13 cellular contexts compared by ENCODE assay signal in genomic region chr3:129482721-129483120, GRCh38. TPM values are rescaled to one million over a fixed set of nuclear protein-coding genes. Genes with fewer than 3 reads are reported as not detected.
A peak's percentile ranks its signal among the peaks of the same experiment; 100 is the strongest.
DNase-seq lines count a peak whose midpoint lies in the region; ATAC-seq and TF ChIP-seq lines count a peak whose summit lies in the region.
"Had no signal": no experiment of that assay in that cellular context is flagged by ENCODE, and none has a peak within 500 bp of the region (broad histone marks: within the 10 kb centered on the region; RNA-seq: fewer than 3 reads in every experiment).

No MANE protein-coding gene starts in this region.

- DNase-seq in NCI-H2227 (lab: John Stamatoyannopoulos, UW; ENCODE audit: unreplicated experiment) (peak; percentile 17), NCI-H2227 treated with DMSO at 0.1 percent for 48 hours (lab: John Stamatoyannopoulos, UW) (no peak), trophoblast cell (no peak), AG08395 (ENCODE audit: low spot score) (no peak)
- DNase-seq: cerebellar nuclear complex, hypothalamus, NCI-H1436, thyroid gland had no signal

- H3K36me3 ChIP-seq in Loucy (ENCODE audit: insufficient read depth, low read length): peaks cover 28% of the 10 kb centered on the region; the same call in 1 of the 2 replicates
- peaks cover 14 to 22% of the 10 kb centered on the region in 2 experiments for H3K36me3 ChIP-seq in trophoblast cell (ENCODE audit: control insufficient read depth in 1 of 2, insufficient read depth in 2 of 2, low read length in 2 of 2)

- H3K4me3 Mint-ChIP-seq in dendritic cell treated with granulocyte-macrophage colony-stimulating factor and Interleukin-4, amounts not matched to agents 40 ng/mL and 50 ng/mL, for 4 days: no peak overlapping the region

- no peak overlapping the region for H2AFZ ChIP-seq in Loucy (ENCODE audit: low read length)
- H2AFZ ChIP-seq in trophoblast cell (ENCODE audit: insufficient read depth, low read length, poor library complexity): no peak overlapping the region

- peak overlapping the region; percentile 37 for H2BK12ac ChIP-seq in trophoblast cell (ENCODE audit: low read length)

- H3K27me3 ChIP-seq in Loucy (ENCODE audit: insufficient read depth, low read length, poor library complexity, severe bottlenecking): no peaks in the 10 kb centered on the region
- no peaks in the 10 kb centered on the region for H3K27me3 ChIP-seq in trophoblast cell (ENCODE audit: insufficient read depth, low read length)
- H3K27me3 ChIP-seq: thyroid gland had no signal

- H3K9ac ChIP-seq in Loucy (ENCODE audit: low read depth, low read length, poor library complexity, severe bottlenecking): no peak overlapping the region
- no peak overlapping the region for H3K9ac ChIP-seq in trophoblast cell (ENCODE audit: low read length)

- TF ChIP-seq CTCF in Loucy (conservative IDR thresholded peaks at IDR 0.05; ENCODE audit: low read length): peak; percentile 61

- no peaks in the 10 kb centered on the region for H3K27me3 Mint-ChIP-seq in dendritic cell treated with granulocyte-macrophage colony-stimulating factor and Interleukin-4, amounts not matched to agents 40 ng/mL and 50 ng/mL, for 4 days

- no CpG with 5 or more reads among the region's 1 CpG for WGBS in trophoblast cell (ENCODE audit: extremely low coverage, insufficient coverage, insufficient read length)

- intact Hi-C loops in dendritic cell treated with granulocyte-macrophage colony-stimulating factor and Interleukin-4, amounts not matched to agents 40 ng/mL and 50 ng/mL, for 4 days (cut with micrococcal nuclease): no loop called here

- no peak overlapping the region for H3K18ac ChIP-seq in trophoblast cell (ENCODE audit: low read length)

- H3K27ac ChIP-seq in trophoblast cell (ENCODE audit: low read depth, low read length): no peak overlapping the region
- H3K27ac ChIP-seq: SK-N-MC had no signal

- no peak overlapping the region for H3K4me2 ChIP-seq in Loucy (ENCODE audit: low read depth, low read length, poor library complexity, severe bottlenecking)
- no peak overlapping the region for H3K4me2 ChIP-seq in trophoblast cell (ENCODE audit: low read length)

- no peaks in the 10 kb centered on the region for H3F3A ChIP-seq in Loucy (ENCODE audit: low read depth)

- H4K12ac ChIP-seq in trophoblast cell (ENCODE audit: low read depth, low read length): no peak overlapping the region

- H3K9me3 ChIP-seq in Loucy (ENCODE audit: insufficient read depth, low read depth, low read length) (no peaks in the 10 kb centered on the region), trophoblast cell (ENCODE audit: insufficient read depth, low read depth, low read length) (no peaks in the 10 kb centered on the region)
- H3K9me3 ChIP-seq: thyroid gland had no signal

- no peak overlapping the region for H3K4ac ChIP-seq in trophoblast cell (ENCODE audit: low read depth, low read length)

- no peaks in the 10 kb centered on the region for H3K79me2 ChIP-seq in Loucy (ENCODE audit: insufficient read depth, low read length)
- peaks cover 11% of the 10 kb centered on the region for H3K79me2 ChIP-seq in trophoblast cell (ENCODE audit: control insufficient read depth, insufficient read depth, low read length, poor library complexity)

- H4K91ac ChIP-seq in trophoblast cell (ENCODE audit: low read depth, low read length): no peak overlapping the region

- H3K27ac Mint-ChIP-seq in dendritic cell treated with granulocyte-macrophage colony-stimulating factor and Interleukin-4, amounts not matched to agents 40 ng/mL and 50 ng/mL, for 4 days: peak overlapping the region; percentile 22

- no peak overlapping the region for H2BK5ac ChIP-seq in trophoblast cell (ENCODE audit: low read depth, low read length, poor library complexity)

- H3K79me1 ChIP-seq in trophoblast cell (ENCODE audit: low read length): peaks cover 36% of the 10 kb centered on the region

- H3K4me1 ChIP-seq in Loucy (ENCODE audit: insufficient read depth, low read length, poor library complexity, severe bottlenecking) (no peaks in the 10 kb centered on the region), trophoblast cell (ENCODE audit: control insufficient read depth in 1 of 2, insufficient read depth in 2 of 2, low read length in 2 of 2) (peaks cover 35 to 45% of the 10 kb centered on the region in 2 experiments)

- peaks cover 42% of the 10 kb centered on the region for H3K36me3 Mint-ChIP-seq in dendritic cell treated with granulocyte-macrophage colony-stimulating factor and Interleukin-4, amounts not matched to agents 40 ng/mL and 50 ng/mL, for 4 days (ENCODE audit: low read depth)

- no peaks in the 10 kb centered on the region for H3K9me2 ChIP-seq in Loucy (replicated peaks; ENCODE audit: low read depth, low read length)

- H3K4me1 Mint-ChIP-seq in dendritic cell treated with granulocyte-macrophage colony-stimulating factor and Interleukin-4, amounts not matched to agents 40 ng/mL and 50 ng/mL, for 4 days (ENCODE audit: low read depth): peaks cover 31% of the 10 kb centered on the region

- H4K8ac ChIP-seq in trophoblast cell (ENCODE audit: low read depth, low read length): no peak overlapping the region

- H3K23ac ChIP-seq in trophoblast cell (ENCODE audit: low read length): no peak overlapping the region

- H2BK120ac ChIP-seq in trophoblast cell (ENCODE audit: insufficient read depth, low read length, poor library complexity): peak overlapping the region; percentile 35

- H3K14ac ChIP-seq in trophoblast cell (ENCODE audit: low read length): peak overlapping the region; percentile 29

- H2AK5ac ChIP-seq in trophoblast cell (ENCODE audit: low read length): no peak overlapping the region

- H3K4me3 ChIP-seq in Loucy (ENCODE audit: low read length, poor library complexity, severe bottlenecking) (no peak overlapping the region), trophoblast cell (ENCODE audit: low read depth, low read length) (no peak overlapping the region)
- H3K4me3 ChIP-seq: SK-N-MC, thyroid gland had no signal

- H4K20me1 ChIP-seq in Loucy (ENCODE audit: insufficient read depth, low read length, poor library complexity, severe bottlenecking): no peaks in the 10 kb centered on the region

- ATAC-seq in HG02798 (IDR thresholded peaks at IDR 0.05; ENCODE audit: poor library complexity, unreplicated experiment) (no peak), GM21390 (IDR thresholded peaks at IDR 0.05; ENCODE audit: unreplicated experiment) (no peak)

- H3K9me3 Mint-ChIP-seq in dendritic cell treated with granulocyte-macrophage colony-stimulating factor and Interleukin-4, amounts not matched to agents 40 ng/mL and 50 ng/mL, for 4 days: no peaks in the 10 kb centered on the region

RNA-seq across cellular contexts. Expression of gene IFT122, which starts 42.7 kb away (rescaled TPM):
- 31.1 and 31.8 TPM in 2 replicates for polyA plus RNA-seq in trophoblast cell (2013)

RNA-seq across cellular contexts. Expression of gene MBD4, which starts 43.0 kb away (rescaled TPM):
- polyA plus RNA-seq in trophoblast cell (2013): 41.3 and 44.5 TPM in 2 replicates

RNA-seq across cellular contexts. Expression of gene RHO, which starts 45.7 kb away (rescaled TPM):
- 0.01 TPM in 1 of 2 replicates, not detected in the other for polyA plus RNA-seq in trophoblast cell (2013)

RNA-seq across cellular contexts. Expression of gene EFCAB12, which starts 54.3 kb away (rescaled TPM):
- polyA plus RNA-seq in trophoblast cell (2013): 0.31 and 0.39 TPM in 2 replicates
